In the genomic region with DNA sequence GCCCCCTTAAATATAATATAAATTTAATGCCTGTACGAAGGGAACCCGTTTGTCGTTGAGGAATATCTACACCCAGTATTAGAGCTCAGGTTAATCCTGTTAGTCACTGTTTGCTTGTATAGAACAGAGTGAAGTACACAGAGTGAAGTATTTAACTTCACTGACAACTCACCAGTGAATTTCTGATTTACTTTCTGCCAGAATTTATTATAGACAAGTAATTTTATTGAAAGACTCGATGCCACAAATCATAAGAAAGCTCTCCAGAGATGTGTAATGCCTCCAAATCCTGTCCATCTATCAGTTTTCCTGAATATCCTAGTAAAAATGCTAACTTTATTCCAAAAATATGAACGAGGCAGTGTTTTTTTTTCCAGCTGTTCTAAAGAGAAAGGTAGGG, we compare ENCODE assay signal across 1 cellular context.
TF ChIP-seq lines count a peak whose summit lies in the region.

No MANE protein-coding gene starts in this region.

TF ChIP-seq in HepG2, 621 proteins besides CTCF, POLR2A, EP300 and RAD21 (continued from another document):
- TF ChIP-seq, protein P1, sequence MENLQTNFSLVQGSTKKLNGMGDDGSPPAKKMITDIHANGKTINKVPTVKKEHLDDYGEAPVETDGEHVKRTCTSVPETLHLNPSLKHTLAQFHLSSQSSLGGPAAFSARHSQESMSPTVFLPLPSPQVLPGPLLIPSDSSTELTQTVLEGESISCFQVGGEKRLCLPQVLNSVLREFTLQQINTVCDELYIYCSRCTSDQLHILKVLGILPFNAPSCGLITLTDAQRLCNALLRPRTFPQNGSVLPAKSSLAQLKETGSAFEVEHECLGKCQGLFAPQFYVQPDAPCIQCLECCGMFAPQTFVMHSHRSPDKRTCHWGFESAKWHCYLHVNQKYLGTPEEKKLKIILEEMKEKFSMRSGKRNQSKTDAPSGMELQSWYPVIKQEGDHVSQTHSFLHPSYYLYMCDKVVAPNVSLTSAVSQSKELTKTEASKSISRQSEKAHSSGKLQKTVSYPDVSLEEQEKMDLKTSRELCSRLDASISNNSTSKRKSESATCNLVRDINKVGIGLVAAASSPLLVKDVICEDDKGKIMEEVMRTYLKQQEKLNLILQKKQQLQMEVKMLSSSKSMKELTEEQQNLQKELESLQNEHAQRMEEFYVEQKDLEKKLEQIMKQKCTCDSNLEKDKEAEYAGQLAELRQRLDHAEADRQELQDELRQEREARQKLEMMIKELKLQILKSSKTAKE (CRISPR knock-in tag; IDR thresholded peaks at IDR 0.05; ENCODE audit: borderline replicate concordance): no peak
- TF ChIP-seq CAMTA2 (CRISPR knock-in tag; IDR thresholded peaks at IDR 0.05; ENCODE audit: borderline replicate concordance) (no peak), ZIK1 (CRISPR knock-in tag; IDR thresholded peaks at IDR 0.05; ENCODE audit: borderline replicate concordance, low read depth) (no peak), ZNF672 (CRISPR knock-in tag; IDR thresholded peaks at IDR 0.05) (no peak), PHF5A (CRISPR knock-in tag; IDR thresholded peaks at IDR 0.05; ENCODE audit: low read depth, unreplicated experiment) (no peak), GATAD1 (CRISPR knock-in tag; IDR thresholded peaks at IDR 0.05) (no peak), DR1 (CRISPR knock-in tag; IDR thresholded peaks at IDR 0.05) (no peak)
- TF ChIP-seq, protein P2, sequence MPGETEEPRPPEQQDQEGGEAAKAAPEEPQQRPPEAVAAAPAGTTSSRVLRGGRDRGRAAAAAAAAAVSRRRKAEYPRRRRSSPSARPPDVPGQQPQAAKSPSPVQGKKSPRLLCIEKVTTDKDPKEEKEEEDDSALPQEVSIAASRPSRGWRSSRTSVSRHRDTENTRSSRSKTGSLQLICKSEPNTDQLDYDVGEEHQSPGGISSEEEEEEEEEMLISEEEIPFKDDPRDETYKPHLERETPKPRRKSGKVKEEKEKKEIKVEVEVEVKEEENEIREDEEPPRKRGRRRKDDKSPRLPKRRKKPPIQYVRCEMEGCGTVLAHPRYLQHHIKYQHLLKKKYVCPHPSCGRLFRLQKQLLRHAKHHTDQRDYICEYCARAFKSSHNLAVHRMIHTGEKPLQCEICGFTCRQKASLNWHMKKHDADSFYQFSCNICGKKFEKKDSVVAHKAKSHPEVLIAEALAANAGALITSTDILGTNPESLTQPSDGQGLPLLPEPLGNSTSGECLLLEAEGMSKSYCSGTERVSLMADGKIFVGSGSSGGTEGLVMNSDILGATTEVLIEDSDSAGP (CRISPR knock-in tag; IDR thresholded peaks at IDR 0.05; ENCODE audit: borderline replicate concordance): no peak
- TF ChIP-seq, protein P3, sequence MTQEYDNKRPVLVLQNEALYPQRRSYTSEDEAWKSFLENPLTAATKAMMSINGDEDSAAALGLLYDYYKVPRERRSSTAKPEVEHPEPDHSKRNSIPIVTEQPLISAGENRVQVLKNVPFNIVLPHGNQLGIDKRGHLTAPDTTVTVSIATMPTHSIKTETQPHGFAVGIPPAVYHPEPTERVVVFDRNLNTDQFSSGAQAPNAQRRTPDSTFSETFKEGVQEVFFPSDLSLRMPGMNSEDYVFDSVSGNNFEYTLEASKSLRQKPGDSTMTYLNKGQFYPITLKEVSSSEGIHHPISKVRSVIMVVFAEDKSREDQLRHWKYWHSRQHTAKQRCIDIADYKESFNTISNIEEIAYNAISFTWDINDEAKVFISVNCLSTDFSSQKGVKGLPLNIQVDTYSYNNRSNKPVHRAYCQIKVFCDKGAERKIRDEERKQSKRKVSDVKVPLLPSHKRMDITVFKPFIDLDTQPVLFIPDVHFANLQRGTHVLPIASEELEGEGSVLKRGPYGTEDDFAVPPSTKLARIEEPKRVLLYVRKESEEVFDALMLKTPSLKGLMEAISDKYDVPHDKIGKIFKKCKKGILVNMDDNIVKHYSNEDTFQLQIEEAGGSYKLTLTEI (CRISPR knock-in tag; conservative IDR thresholded peaks at IDR 0.05): no peak
